Comparison of ENCODE assay signal across 20 cellular contexts in the genomic region with DNA sequence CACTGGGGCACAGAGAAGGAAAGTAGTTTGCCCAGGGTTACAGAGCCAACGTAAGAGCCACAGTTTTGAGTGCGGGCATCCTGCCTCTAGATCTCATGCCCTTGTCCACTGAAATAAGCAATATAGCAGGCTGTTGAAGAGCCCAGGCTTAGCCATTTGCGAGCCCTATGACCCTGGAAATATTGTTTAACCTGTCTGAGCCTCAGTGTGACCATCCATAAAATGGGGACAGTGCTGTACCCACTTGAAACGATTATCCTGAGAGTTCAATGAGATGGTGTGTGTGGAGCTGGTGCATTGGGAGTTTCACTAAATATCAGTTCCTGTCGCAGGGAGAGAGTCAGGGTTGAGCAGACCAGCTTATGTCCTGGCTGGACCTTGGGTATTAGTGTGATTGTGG.
"Had no signal": no experiment of that assay in that cellular context is flagged by ENCODE, and none has a peak within 500 bp of the region (broad histone marks: within the 10 kb centered on the region; RNA-seq: fewer than 3 reads in every experiment).

No MANE protein-coding gene starts in this region.

- ATAC-seq: left colon; left lung; lower lobe of right lung; naive thymus-derived CD8-positive, alpha-beta T cell; psoas muscle; stimulated activated memory B cell treated with anti-CD40 and anti-IgM and Interleukin-4, amounts not matched to agents 10 μg/mL and 1 μg/mL and 100 μg/mL, for 72 hours; stimulated activated naive CD8-positive, alpha-beta T cell treated with anti-CD3 and anti-CD28 coated beads, Interleukin-15, amount 100 ng/mL, for 72 hours had no signal

- H3K4me3 ChIP-seq: hepatocyte, left lung, lower lobe of right lung, psoas muscle, sigmoid colon, smooth muscle cell, tibial nerve, uterus had no signal

- H3K4me1 ChIP-seq: left lung, lower lobe of right lung, parathyroid adenoma, psoas muscle, sigmoid colon, uterus had no signal

- FAIRE-seq: kidney had no signal

- DNase-seq: kidney; left colon; left lung; lower lobe of right lung; mesenchymal stem cell; naive thymus-derived CD8-positive, alpha-beta T cell; psoas muscle; sigmoid colon; stimulated activated CD4-positive, alpha-beta T cell treated with anti-CD3 and anti-CD28 coated beads, Interleukin-2, amount 100 ng/mL, for 48 hours; stimulated activated CD4-positive, alpha-beta T cell treated with anti-CD3 and anti-CD28 coated beads, Interleukin-4, amount 100 ng/mL, for 4 hours; stimulated activated CD8-positive, alpha-beta memory T cell treated with anti-CD3 and anti-CD28 coated beads, Interleukin-4, amount 100 ng/mL, for 48 hours; stimulated activated naive CD4-positive, alpha-beta T cell treated with Interleukin-2 at 50 U/mL for 16 hours; stimulated activated naive CD8-positive, alpha-beta T cell treated with anti-CD3 and anti-CD28 coated beads, Interleukin-15, amount 100 ng/mL, for 72 hours; substantia nigra; uterus had no signal

- H3K27me3 ChIP-seq: sigmoid colon, uterus had no signal

- H3K9me3 ChIP-seq: left lung, lower lobe of right lung, psoas muscle, sigmoid colon, tibial nerve, uterus had no signal

- H2AFZ ChIP-seq: hepatocyte, parathyroid adenoma had no signal

- H3K79me2 ChIP-seq: hepatocyte, parathyroid adenoma had no signal

- H3K36me3 ChIP-seq: left lung, lower lobe of right lung, sigmoid colon, tibial nerve, uterus had no signal

- H3K4me2 ChIP-seq: hepatocyte, smooth muscle cell had no signal

- H3K27ac ChIP-seq: hepatocyte, left lung, lower lobe of right lung, parathyroid adenoma, psoas muscle, sigmoid colon, uterus had no signal

- H3K9ac ChIP-seq: parathyroid adenoma had no signal
